In the genomic region with DNA sequence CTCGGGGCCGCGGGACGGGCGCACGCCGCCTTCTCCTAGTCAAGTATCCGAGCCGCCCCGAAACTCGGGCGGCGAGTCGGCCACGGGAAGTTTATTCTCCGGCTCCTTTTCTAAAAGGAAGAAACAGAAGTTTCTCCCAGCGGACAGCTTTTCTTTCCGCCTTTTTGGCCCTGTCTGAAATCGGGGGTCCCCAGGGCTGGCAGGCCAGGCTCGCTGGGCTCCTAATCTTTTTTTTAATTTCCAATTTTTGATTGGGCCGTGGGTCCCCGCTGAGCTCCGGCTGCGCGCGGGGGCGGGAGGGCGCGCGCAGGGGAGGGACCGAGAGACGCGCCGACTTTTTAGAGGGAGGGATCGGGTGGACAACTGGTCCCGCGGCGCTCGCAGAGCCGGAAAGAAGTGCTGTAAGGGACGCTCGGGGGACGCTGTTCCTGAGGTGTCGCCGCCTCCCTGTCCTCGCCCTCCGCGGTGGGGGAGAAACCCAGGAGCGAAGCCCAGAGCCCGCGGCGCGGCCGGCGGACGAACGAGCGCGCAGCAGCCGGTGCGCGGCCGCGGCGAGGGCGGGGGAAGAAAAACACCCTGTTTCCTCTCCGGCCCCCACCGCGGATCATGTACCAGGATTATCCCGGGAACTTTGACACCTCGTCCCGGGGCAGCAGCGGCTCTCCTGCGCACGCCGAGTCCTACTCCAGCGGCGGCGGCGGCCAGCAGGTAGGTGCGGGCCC, we compare ENCODE assay signal across 8 cellular contexts. TPM values are rescaled to one million over a fixed set of nuclear protein-coding genes. Genes with fewer than 3 reads are reported as not detected.
DNase-seq lines count a peak whose midpoint lies in the region; ATAC-seq, FAIRE-seq and TF ChIP-seq lines count a peak whose summit lies in the region.

No MANE protein-coding gene starts in this region.

- H3K4me1 ChIP-seq in endothelial cell of umbilical vein (ENCODE audit: control insufficient read depth, extremely low read depth, insufficient read depth, low read length) (peaks cover 31% of the 10 kb centered on the region), subcutaneous abdominal adipose tissue (ENCODE audit: control insufficient read depth in 5 of 5, insufficient read depth in 5 of 5, low read length in 5 of 5) (peaks cover 13 to 57% (median 50%) of the 10 kb centered on the region in 5 donors)

- POLR2A ChIA-PET in endothelial cell of umbilical vein (lab: Charles Lee) = interaction anchor here (0.6 to 1.6 kb wide), 13 partner anchors 10 to 814 kb away, joined by 3 to 11 read pairs (median 4); no protein-coding TSS in a partner anchor

- intact Hi-C loops in endothelial cell of umbilical vein (cut with micrococcal nuclease) = no loop called here

- peak overlapping the region; percentile 95 for H3K27ac ChIP-seq in endothelial cell of umbilical vein (ENCODE audit: insufficient read depth, low read depth, low read length)
- H3K27ac ChIP-seq in subcutaneous abdominal adipose tissue (ENCODE audit: low read depth, low read length) = peak overlapping the region; percentile 100

- DNase-seq in G401 (ENCODE audit: low spot score) = peak; percentile 39
- DNase-seq in NB4 (ENCODE audit: low read depth) = peak; percentile 80
- peak; percentile 63 for DNase-seq in activated CD8-positive, alpha-beta memory T cell treated with anti-CD3 and anti-CD28 coated beads, Interleukin-2, amount 50 U/mL, for 4 hours
- peak; percentile 56 for DNase-seq in endothelial cell of umbilical vein (ENCODE audit: low read depth, low spot score)
- DNase-seq in mucosa of gallbladder (ENCODE audit: low spot score) = peak; percentile 65

- no TSS peak for BruUV-seq in endothelial cell of umbilical vein (replicated peaks; lab: Mats Ljungman, UMichigan)

- in situ Hi-C loops in G401 (cut with HindIII; ENCODE audit: low sequenced_read_pairs) = no loop called here

- no peak overlapping the region for H2AFZ ChIP-seq in endothelial cell of umbilical vein (ENCODE audit: low read depth, low read length)

- dilution Hi-C loops in endothelial cell of umbilical vein (cut with MboI; ENCODE audit: extremely low pct_ligation_motif_present, low sequenced_read_pairs) = no loop called here

- H3K27me3 ChIP-seq in endothelial cell of umbilical vein (ENCODE audit: control insufficient read depth in 2 of 2, insufficient read depth in 2 of 2, low read length in 2 of 2) (no peaks in the 10 kb centered on the region), subcutaneous abdominal adipose tissue (ENCODE audit: control insufficient read depth in 5 of 5, insufficient read depth in 4 of 5, low read length in 5 of 5) (peaks cover 0 to 3% (median 0%) of the 10 kb centered on the region in 5 donors)

- FAIRE-seq in endothelial cell of umbilical vein (lab: Jason Lieb, UNC) = no peak

- peak overlapping the region; percentile 75 for H3K4me3 ChIP-seq in NB4 (ENCODE audit: low read depth, low read length)
- peak overlapping the region; percentile 77 to 97 (median 90) for H3K4me3 ChIP-seq in endothelial cell of umbilical vein (replicated peaks in 1 of 3; ENCODE audit: insufficient read depth in 1 of 3, low read depth in 1 of 3, low read length in 3 of 3)
- peak overlapping the region; percentile 91 to 98 (median 95) for H3K4me3 ChIP-seq in subcutaneous abdominal adipose tissue (ENCODE audit: low read depth in 1 of 5, low read length in 5 of 5)

- H3K79me2 ChIP-seq in endothelial cell of umbilical vein (ENCODE audit: control insufficient read depth, insufficient read depth, low read length) = peaks cover 53% of the 10 kb centered on the region

- peak overlapping the region; percentile 99 for H3K9ac ChIP-seq in endothelial cell of umbilical vein (replicated peaks; ENCODE audit: extremely low read depth, insufficient read depth, low read length)
- H3K9ac ChIP-seq in subcutaneous abdominal adipose tissue (ENCODE audit: low read length in 5 of 5) = peak overlapping the region in 4 of 5 donors; percentile 90 to 100 (median 98)

- peak overlapping the region; percentile 23 for H3K4me2 ChIP-seq in endothelial cell of umbilical vein (ENCODE audit: insufficient read depth, low read length)

- TF ChIP-seq CTCF in NB4 (IDR thresholded peaks at IDR 0.05; ENCODE audit: low read depth, low read length) (no peak), endothelial cell of umbilical vein (IDR thresholded peaks at IDR 0.05; ENCODE audit: extremely low read depth in 1 of 2, insufficient read depth in 1 of 2, low read depth in 1 of 2, low read length in 2 of 2) (no peak)

- TF ChIP-seq POLR2A in NB4 (IDR thresholded peaks at IDR 0.05; ENCODE audit: extremely low read depth, insufficient read length) = peak; percentile 16
- peak; percentile 66 for TF ChIP-seq POLR2A in endothelial cell of umbilical vein (IDR thresholded peaks at IDR 0.05; ENCODE audit: low read depth, low read length)

- ATAC-seq in HG03196 (IDR thresholded peaks at IDR 0.05; ENCODE audit: unreplicated experiment) = no peak
- ATAC-seq in HG03439 (IDR thresholded peaks at IDR 0.05; ENCODE audit: unreplicated experiment) = no peak

- CTCF ChIA-PET in endothelial cell of umbilical vein (lab: Charles Lee) = interaction anchor here (1.0 kb wide), 3 partner anchors 14 to 438 kb away, joined by 3 to 4 read pairs (median 4); no protein-coding TSS in a partner anchor

- H3K9me3 ChIP-seq in endothelial cell of umbilical vein (replicated peaks; ENCODE audit: control insufficient read depth, insufficient read depth, low read length) (no peaks in the 10 kb centered on the region), subcutaneous abdominal adipose tissue (ENCODE audit: control insufficient read depth in 5 of 5, low read length in 5 of 5) (no peaks in the 10 kb centered on the region)

- H4K20me1 ChIP-seq in endothelial cell of umbilical vein (replicated peaks; ENCODE audit: control insufficient read depth, extremely low read depth, insufficient read depth, low read length) = no peaks in the 10 kb centered on the region

- H3K36me3 ChIP-seq in endothelial cell of umbilical vein (ENCODE audit: control insufficient read depth in 2 of 2, extremely low read depth in 1 of 2, insufficient read depth in 2 of 2, low read length in 2 of 2) = peaks cover 0 to under 1% of the 10 kb centered on the region in 2 experiments
- H3K36me3 ChIP-seq in subcutaneous abdominal adipose tissue (ENCODE audit: control insufficient read depth in 5 of 5, insufficient read depth in 5 of 5, low read length in 5 of 5) = no peaks in the 10 kb centered on the region

- no peaks in the 10 kb centered on the region for H3K9me1 ChIP-seq in endothelial cell of umbilical vein (replicated peaks; ENCODE audit: control insufficient read depth, extremely low read depth, insufficient read depth, low read length)

TF ChIP-seq in endothelial cell of umbilical vein, 7 proteins besides CTCF, POLR2A, EP300 and RAD21:
- peak; percentile 42 for TF ChIP-seq POLR2AphosphoS5 (IDR thresholded peaks at IDR 0.05; ENCODE audit: insufficient read depth, low read depth, low read length)
- no peak for TF ChIP-seq GATA2 (IDR thresholded peaks at IDR 0.05; ENCODE audit: insufficient read depth, insufficient read length, low read depth, low read length)
TF ChIP-seq in endothelial cell of umbilical vein: peak in this region for 1.

RNA-seq across cellular contexts. Expression of a gene that starts 0.6 kb away (rescaled TPM):
- total RNA-seq in G401 (2014; rRNA removed; shearing (Covaris generic)) = 12.1 and 16.1 TPM in 2 replicates
- total RNA-seq in endothelial cell of umbilical vein (83.7 and 85.3 TPM in 2 replicates), mucosa of gallbladder (162 TPM)
- polyA plus RNA-seq in endothelial cell of umbilical vein = 43.9 and 45.2 TPM in 2 replicates
- 36.0 and 46.5 TPM in 2 replicates for polyA plus RNA-seq in endothelial cell of umbilical vein (2011; cell fraction: cytosol; rRNA removed)
- polyA plus RNA-seq in endothelial cell of umbilical vein (2011; cell fraction: nucleus; rRNA removed) = 94.5 and 112 TPM in 2 replicates
- polyA plus RNA-seq in endothelial cell of umbilical vein (2012) = 45.7 and 56.4 TPM in 2 replicates
- polyA minus RNA-seq in endothelial cell of umbilical vein = 94.9 and 98.0 TPM in 2 replicates
- 59.2 TPM for polyA minus RNA-seq in endothelial cell of umbilical vein (2011; cell fraction: cytosol; rRNA and poly(A)+ RNA removed)
- 84.0 and 105 TPM in 2 replicates for polyA minus RNA-seq in endothelial cell of umbilical vein (2011; cell fraction: nucleus; rRNA and poly(A)+ RNA removed)
